ENCODE assay signal across 8 cellular contexts in genomic region chr10:70672165-70672992, GRCh38. TPM values are rescaled to one million over a fixed set of nuclear protein-coding genes. Genes with fewer than 3 reads are reported as not detected.
DNase-seq lines count a peak whose midpoint lies in the region; ATAC-seq and TF ChIP-seq lines count a peak whose summit lies in the region.

Gene ADAMTS14, plus strand, starts transcription at chr10:70672506. Its CDS starts 297 bp downstream, at chr10:70672803.

- TF ChIP-seq CTCF in coronary artery (IDR thresholded peaks at IDR 0.05) = no peak

- intact Hi-C loops in activated CD4-positive, alpha-beta T cell treated with anti-CD3 and anti-CD28 coated beads, Interleukin-2, amount 10 ng/mL, durations not matched to agents 24 days and 14 days (cut with micrococcal nuclease) = no loop called here

- DNase-seq in activated CD4-positive, alpha-beta T cell treated with anti-CD3 and anti-CD28 coated beads, Interleukin-2, amount 10 ng/mL, durations not matched to agents 24 days and 14 days = peak; percentile 66
- DNase-seq in activated CD4-positive, alpha-beta T cell treated with anti-CD3 and anti-CD28 coated beads for 1 hour = no peak
- DNase-seq in SK-MEL-5 (ENCODE audit: low read depth, low spot score) (peak; percentile 16), coronary artery (ENCODE audit: low spot score) (no peak), left lobe of liver (ENCODE audit: low spot score) (no peak), NCI-H2107 treated with DMSO at 0.1 percent for 48 hours (lab: John Stamatoyannopoulos, UW; ENCODE audit: unreplicated experiment) (no peak)

- H3K4me3 ChIP-seq in coronary artery = peak within 1 kb of the TSS; percentile 69

- H3K4me1 Mint-ChIP-seq in activated CD4-positive, alpha-beta T cell treated with anti-CD3 and anti-CD28 coated beads, Interleukin-2, amount 10 ng/mL, durations not matched to agents 24 days and 14 days = peaks cover 5% of the 10 kb centered on the region
- H3K4me1 Mint-ChIP-seq in stimulated activated naive CD8-positive, alpha-beta T cell treated with anti-CD3 and anti-CD28 coated beads, Interleukin-15, Interleukin-2, amounts not matched to agents 100 ng/mL and 50 ng/mL, for 24 hours (ENCODE audit: low read depth) = peaks cover 16% of the 10 kb centered on the region

- H3K4me3 Mint-ChIP-seq in activated CD4-positive, alpha-beta T cell treated with anti-CD3 and anti-CD28 coated beads, Interleukin-2, amount 10 ng/mL, durations not matched to agents 24 days and 14 days = peak within 1 kb of the TSS; percentile 70
- H3K4me3 Mint-ChIP-seq in stimulated activated naive CD8-positive, alpha-beta T cell treated with anti-CD3 and anti-CD28 coated beads, Interleukin-15, Interleukin-2, amounts not matched to agents 100 ng/mL and 50 ng/mL, for 24 hours = peak within 1 kb of the TSS; percentile 69

- H3K9me3 Mint-ChIP-seq in activated CD4-positive, alpha-beta T cell treated with anti-CD3 and anti-CD28 coated beads, Interleukin-2, amount 10 ng/mL, durations not matched to agents 24 days and 14 days = no peaks in the 10 kb centered on the region
- H3K9me3 Mint-ChIP-seq in stimulated activated naive CD8-positive, alpha-beta T cell treated with anti-CD3 and anti-CD28 coated beads, Interleukin-15, Interleukin-2, amounts not matched to agents 100 ng/mL and 50 ng/mL, for 24 hours = peaks cover 5% of the 10 kb centered on the region

- ATAC-seq in left lobe of liver (peak; percentile 70), GM19035 (IDR thresholded peaks at IDR 0.05; ENCODE audit: unreplicated experiment) (no peak)

- peaks cover 51% of the 10 kb centered on the region for H3K27me3 Mint-ChIP-seq in activated CD4-positive, alpha-beta T cell treated with anti-CD3 and anti-CD28 coated beads, Interleukin-2, amount 10 ng/mL, durations not matched to agents 24 days and 14 days
- peaks cover 46% of the 10 kb centered on the region for H3K27me3 Mint-ChIP-seq in stimulated activated naive CD8-positive, alpha-beta T cell treated with anti-CD3 and anti-CD28 coated beads, Interleukin-15, Interleukin-2, amounts not matched to agents 100 ng/mL and 50 ng/mL, for 24 hours

- no peak within 1 kb of the TSS for H3K27ac ChIP-seq in coronary artery

- in situ Hi-C loops in SK-MEL-5 (cut with HindIII; ENCODE audit: low pct_unique_long_range_greater_than_20kb, low sequenced_read_pairs) = no loop called here

- no peak within 1 kb of the TSS for H3K27ac Mint-ChIP-seq in activated CD4-positive, alpha-beta T cell treated with anti-CD3 and anti-CD28 coated beads, Interleukin-2, amount 10 ng/mL, durations not matched to agents 24 days and 14 days
- no peak within 1 kb of the TSS for H3K27ac Mint-ChIP-seq in stimulated activated naive CD8-positive, alpha-beta T cell treated with anti-CD3 and anti-CD28 coated beads, Interleukin-15, Interleukin-2, amounts not matched to agents 100 ng/mL and 50 ng/mL, for 24 hours

- no peaks in the 10 kb centered on the region for H3K36me3 Mint-ChIP-seq in activated CD4-positive, alpha-beta T cell treated with anti-CD3 and anti-CD28 coated beads, Interleukin-2, amount 10 ng/mL, durations not matched to agents 24 days and 14 days (ENCODE audit: low read depth)
- no peaks in the 10 kb centered on the region for H3K36me3 Mint-ChIP-seq in stimulated activated naive CD8-positive, alpha-beta T cell treated with anti-CD3 and anti-CD28 coated beads, Interleukin-15, Interleukin-2, amounts not matched to agents 100 ng/mL and 50 ng/mL, for 24 hours (ENCODE audit: low read depth)

RNA-seq across cellular contexts. Expression of gene ADAMTS14, which starts in this region (rescaled TPM):
- 0.33 and 0.52 TPM in 2 replicates for total RNA-seq in activated CD4-positive, alpha-beta T cell treated with anti-CD3 and anti-CD28 coated beads, Interleukin-2, amount 10 ng/mL, durations not matched to agents 24 days and 14 days
- 0.16 TPM in 2 replicates for total RNA-seq in SK-MEL-5 (2014; rRNA removed; shearing (Covaris generic))
- polyA plus RNA-seq in SK-MEL-5 (2015; cell fraction: cytosol; rRNA removed) = 0.27 and 0.30 TPM in 2 replicates
- 3.7 and 3.8 TPM in 2 replicates for polyA plus RNA-seq in SK-MEL-5 (2015; cell fraction: nucleus; rRNA removed)
- total RNA-seq in left lobe of liver = 0.15 TPM

Comparison
In these comparisons a context has a peak if more than half of its experiments do, and no peak if none do; other contexts are left out.
1. Peak in DNase-seq in activated CD4-positive, alpha-beta T cell treated with anti-CD3 and anti-CD28 coated beads, Interleukin-2, amount 10 ng/mL, durations not matched to agents 24 days and 14 days; RNA of the gene not detected or under 1 TPM.
2. Peak in ATAC-seq in left lobe of liver; RNA of the gene not detected or under 1 TPM.